Comparison of ENCODE assay signal across 1 cellular context in genomic region chr12:70332236-70332635, GRCh38.
TF ChIP-seq lines count a peak whose summit lies in the region.

No MANE protein-coding gene starts in this region.

TF ChIP-seq in SK-N-SH treated with all-trans-retinoic acid at 6 μM for 48 hours, 23 proteins besides CTCF, POLR2A, EP300 and RAD21 (continued from another document):
- TF ChIP-seq CSRNP3 (CRISPR knock-in tag; IDR thresholded peaks at IDR 0.05) (no peak), BACH2 (CRISPR knock-in tag; IDR thresholded peaks at IDR 0.05; ENCODE audit: borderline replicate concordance) (no peak), ZFP30 (CRISPR knock-in tag; IDR thresholded peaks at IDR 0.05) (no peak), GLIS3 (CRISPR knock-in tag; IDR thresholded peaks at IDR 0.05) (no peak), SNAI2 (CRISPR knock-in tag; IDR thresholded peaks at IDR 0.05) (no peak), ZNF565 (CRISPR knock-in tag; conservative IDR thresholded peaks at IDR 0.05; ENCODE audit: low read depth) (no peak), CREB5 (CRISPR knock-in tag; IDR thresholded peaks at IDR 0.05; ENCODE audit: low read depth) (no peak), OSR1 (CRISPR knock-in tag; IDR thresholded peaks at IDR 0.05) (no peak), ESRRG (CRISPR knock-in tag; IDR thresholded peaks at IDR 0.05) (no peak), PPARA (CRISPR knock-in tag; IDR thresholded peaks at IDR 0.05; ENCODE audit: borderline replicate concordance) (no peak), ARNTL (CRISPR knock-in tag; IDR thresholded peaks at IDR 0.05; ENCODE audit: borderline replicate concordance, low read depth) (no peak), CSDC2 (CRISPR knock-in tag; IDR thresholded peaks at IDR 0.05) (no peak)
